Comparison of ENCODE assay signal across 23 cellular contexts in genomic region chr14:99185436-99186068, GRCh38.
A peak's percentile ranks its signal among the peaks of the same experiment; 100 is the strongest.
DNase-seq lines count a peak whose midpoint lies in the region; ATAC-seq lines count a peak whose summit lies in the region.
"Had no signal": no experiment of that assay in that cellular context is flagged by ENCODE, and none has a peak within 500 bp of the region (broad histone marks: within the 10 kb centered on the region; RNA-seq: fewer than 3 reads in every experiment).

No MANE protein-coding gene starts in this region.

- H3K27me3 ChIP-seq in thymus (ENCODE audit: control insufficient read depth, insufficient read depth): no peaks in the 10 kb centered on the region
- H3K27me3 ChIP-seq: brain microvascular endothelial cell, foreskin keratinocyte had no signal

- H3K27ac Mint-ChIP-seq in activated naive CD4-positive, alpha-beta T cell treated with anti-CD3 and anti-CD28 coated beads for 36 hours: peak overlapping the region; percentile 95
- H3K27ac Mint-ChIP-seq in effector memory CD8-positive, alpha-beta T cell: peak overlapping the region; percentile 92 to 99
- H3K27ac Mint-ChIP-seq: dendritic cell treated with granulocyte-macrophage colony-stimulating factor and Interleukin-4, amounts not matched to agents 40 ng/mL and 50 ng/mL, for 4 days; stimulated activated naive B cell treated with anti-CD40 and anti-IgM and Interleukin-4, amounts not matched to agents 10 μg/mL and 1 μg/mL and 100 μg/mL, for 72 hours had no signal

- no peaks in the 10 kb centered on the region for H3K9me3 Mint-ChIP-seq in activated naive CD4-positive, alpha-beta T cell treated with anti-CD3 and anti-CD28 coated beads for 36 hours
- no peaks in the 10 kb centered on the region for H3K9me3 Mint-ChIP-seq in effector memory CD8-positive, alpha-beta T cell
- H3K9me3 Mint-ChIP-seq: dendritic cell treated with granulocyte-macrophage colony-stimulating factor and Interleukin-4, amounts not matched to agents 40 ng/mL and 50 ng/mL, for 4 days had no signal

- H3K27ac ChIP-seq in thymus (ENCODE audit: low read depth): peak overlapping the region; percentile 15
- H3K27ac ChIP-seq: brain microvascular endothelial cell, epithelial cell of prostate, foreskin keratinocyte had no signal

- H3K36me3 ChIP-seq in thymus (ENCODE audit: control insufficient read depth, insufficient read depth): peaks cover 54% of the 10 kb centered on the region
- H3K36me3 ChIP-seq: brain microvascular endothelial cell had no signal

- H3K4me3 Mint-ChIP-seq in activated naive CD4-positive, alpha-beta T cell treated with anti-CD3 and anti-CD28 coated beads for 36 hours: peak overlapping the region; percentile 65
- H3K4me3 Mint-ChIP-seq in effector memory CD8-positive, alpha-beta T cell: peak overlapping the region; percentile 76 to 89
- H3K4me3 Mint-ChIP-seq: dendritic cell treated with granulocyte-macrophage colony-stimulating factor and Interleukin-4, amounts not matched to agents 40 ng/mL and 50 ng/mL, for 4 days; stimulated activated naive B cell treated with anti-CD40 and anti-IgM and Interleukin-4, amounts not matched to agents 10 μg/mL and 1 μg/mL and 100 μg/mL, for 72 hours had no signal

- H3K27me3 Mint-ChIP-seq in activated naive CD4-positive, alpha-beta T cell treated with anti-CD3 and anti-CD28 coated beads for 36 hours (ENCODE audit: low read depth): no peaks in the 10 kb centered on the region
- no peaks in the 10 kb centered on the region for H3K27me3 Mint-ChIP-seq in effector memory CD8-positive, alpha-beta T cell
- H3K27me3 Mint-ChIP-seq: dendritic cell treated with granulocyte-macrophage colony-stimulating factor and Interleukin-4, amounts not matched to agents 40 ng/mL and 50 ng/mL, for 4 days; stimulated activated naive B cell treated with anti-CD40 and anti-IgM and Interleukin-4, amounts not matched to agents 10 μg/mL and 1 μg/mL and 100 μg/mL, for 72 hours had no signal

- intact Hi-C loops in activated naive CD4-positive, alpha-beta T cell treated with anti-CD3 and anti-CD28 coated beads for 36 hours (cut with micrococcal nuclease): loop anchor here (5.0 to 10.0 kb wide), 3 partner anchors 299 to 1731 kb away; partner anchors contain the start of genes CCNK and SETD3

- H3K4me3 ChIP-seq in thymus (ENCODE audit: low read length): no peak overlapping the region

- no peak for ATAC-seq in effector memory CD8-positive, alpha-beta T cell (replicated peaks)
- no peak for ATAC-seq in GM18502 (IDR thresholded peaks at IDR 0.05; ENCODE audit: poor library complexity, unreplicated experiment)
- ATAC-seq: activated CD4-positive, CD25-positive, alpha-beta regulatory T cell treated with anti-CD3 and anti-CD28 coated beads, Interleukin-2, amount 50 U/mL, for 24 hours; foreskin keratinocyte; stimulated activated naive B cell treated with anti-CD40 and anti-IgM and Interleukin-4, amounts not matched to agents 10 μg/mL and 1 μg/mL and 100 μg/mL, for 72 hours had no signal

- peaks cover 24% of the 10 kb centered on the region for H3K4me1 ChIP-seq in thymus (ENCODE audit: control insufficient read depth, insufficient read depth, low read length)
- H3K4me1 ChIP-seq: foreskin keratinocyte had no signal

- CTCF ChIA-PET in activated naive CD4-positive, alpha-beta T cell treated with anti-CD3 and anti-CD28 coated beads for 36 hours (lab: Charles Lee): interaction anchor here (0.7 kb wide), 1 partner anchor 83 kb away, joined by 3 read pairs; no protein-coding TSS in a partner anchor

- H3K36me3 Mint-ChIP-seq in activated naive CD4-positive, alpha-beta T cell treated with anti-CD3 and anti-CD28 coated beads for 36 hours (ENCODE audit: low read depth): peaks cover 46% of the 10 kb centered on the region
- H3K36me3 Mint-ChIP-seq in effector memory CD8-positive, alpha-beta T cell (ENCODE audit: insufficient read depth): peaks cover 63% of the 10 kb centered on the region
- H3K36me3 Mint-ChIP-seq: stimulated activated naive B cell treated with anti-CD40 and anti-IgM and Interleukin-4, amounts not matched to agents 10 μg/mL and 1 μg/mL and 100 μg/mL, for 72 hours had no signal

- WGBS in thymus: 90% methylated on average over 16 of the region's 16 CpGs

- H3K9me3 ChIP-seq in thymus (ENCODE audit: control insufficient read depth): no peaks in the 10 kb centered on the region

- peak; percentile 68 for DNase-seq in activated naive CD4-positive, alpha-beta T cell treated with anti-CD3 and anti-CD28 coated beads for 36 hours
- no peak for DNase-seq in activated naive CD4-positive, alpha-beta T cell treated with Interleukin-2 at 50 U/mL for 16 hours
- peak; percentile 12 for DNase-seq in activated CD8-positive, alpha-beta memory T cell treated with anti-CD3 and anti-CD28 coated beads, Interleukin-2, amount 50 U/mL, for 4 hours
- no peak for DNase-seq in effector memory CD8-positive, alpha-beta T cell
- DNase-seq in islet precursor cell (no peak), NOMO-1 (lab: John Stamatoyannopoulos, UW; ENCODE audit: unreplicated experiment in 2 of 2) (no peak)
- DNase-seq: activated gamma-delta T cell; brain microvascular endothelial cell; foreskin keratinocyte; midbrain; NCI-H1417; NCI-H526 treated with DMSO at 0.1 percent for 48 hours; OCI-M1; retina; stimulated activated CD4-positive, alpha-beta T cell treated with anti-CD3 and anti-CD28 coated beads, Interleukin-12 subunit alpha, Interleukin-12 subunit beta, amount 100 ng/mL, for 4 hours; stimulated activated naive B cell treated with anti-CD40 and anti-IgM and Interleukin-4, amounts not matched to agents 10 μg/mL and 1 μg/mL and 100 μg/mL, for 72 hours; T1000; trophoblast cell had no signal

- peaks cover 91% of the 10 kb centered on the region for H3K4me1 Mint-ChIP-seq in activated naive CD4-positive, alpha-beta T cell treated with anti-CD3 and anti-CD28 coated beads for 36 hours (ENCODE audit: low read depth)
- peaks cover 87 to 88% of the 10 kb centered on the region in 2 donors for H3K4me1 Mint-ChIP-seq in effector memory CD8-positive, alpha-beta T cell (ENCODE audit: low read depth in 2 of 2)
- H3K4me1 Mint-ChIP-seq: stimulated activated naive B cell treated with anti-CD40 and anti-IgM and Interleukin-4, amounts not matched to agents 10 μg/mL and 1 μg/mL and 100 μg/mL, for 72 hours had no signal

Comparison
In these comparisons a context has a peak if more than half of its experiments do, and no peak if none do; other contexts are left out.
1. DNase-seq: peak in activated naive CD4-positive, alpha-beta T cell treated with anti-CD3 and anti-CD28 coated beads for 36 hours (single experiment) and activated CD8-positive, alpha-beta memory T cell treated with anti-CD3 and anti-CD28 coated beads, Interleukin-2, amount 50 U/mL, for 4 hours (single experiment); none in activated naive CD4-positive, alpha-beta T cell treated with Interleukin-2 at 50 U/mL for 16 hours (single experiment), effector memory CD8-positive, alpha-beta T cell (0 of 3), islet precursor cell (single experiment) and NOMO-1 (0 of 2).